8 cellular contexts compared by ENCODE assay signal in the genomic region with DNA sequence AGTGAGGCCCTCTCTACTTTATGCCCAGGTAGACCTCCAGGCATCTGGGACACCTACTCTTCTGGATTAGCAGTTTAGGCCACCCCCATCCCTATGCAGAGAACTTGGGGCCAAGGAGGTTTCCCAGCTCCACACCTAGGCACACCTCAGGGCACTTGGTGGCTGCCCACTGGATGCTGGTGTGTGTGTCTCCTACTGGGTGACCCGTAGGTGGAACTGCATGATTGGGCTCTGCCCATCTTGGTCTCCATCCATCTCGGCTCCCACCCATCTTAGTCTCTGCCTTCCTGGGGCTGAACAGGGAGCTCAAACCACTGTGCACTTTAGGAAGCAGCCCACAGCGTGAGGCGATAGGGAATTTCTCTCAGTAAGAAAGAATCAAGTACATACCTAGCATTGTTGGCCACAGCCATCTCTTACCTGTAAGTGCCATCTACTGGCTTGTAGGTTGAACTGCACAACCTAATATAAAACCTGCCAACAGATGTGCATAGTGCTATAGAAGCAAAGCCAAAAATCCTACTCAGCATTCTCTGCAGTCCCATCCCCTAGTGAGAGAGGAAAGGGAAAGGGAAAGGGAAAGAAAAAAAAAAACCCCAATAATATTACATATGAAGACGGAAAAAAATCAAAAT.
DNase-seq lines count a peak whose midpoint lies in the region; ATAC-seq and TF ChIP-seq lines count a peak whose summit lies in the region.

No MANE protein-coding gene starts in this region.

- no peaks in the 10 kb centered on the region for H3K27me3 ChIP-seq in SU-DHL-6 (ENCODE audit: low read length)

- H3K9me2 ChIP-seq in SU-DHL-6 (replicated peaks; ENCODE audit: insufficient read depth, low read length), result no peaks in the 10 kb centered on the region

- H3K4me2 ChIP-seq in SU-DHL-6 (ENCODE audit: low read depth, low read length, poor library complexity, severe bottlenecking), result no peak overlapping the region

- H3K27ac ChIP-seq in SU-DHL-6 (ENCODE audit: low read depth, low read length), result no peak overlapping the region

- DNase-seq in DMS153 (lab: John Stamatoyannopoulos, UW) (peak; percentile 6), HPDE6-E6E7 (ENCODE audit: extremely low spot score) (peak; percentile 15), left colon (no peak), occipital lobe (lab: John Stamatoyannopoulos, UW) (no peak)
- DNase-seq in activated CD4-positive, alpha-beta T cell treated with anti-CD3 and anti-CD28 coated beads, Interleukin-2, amount 50 U/mL, for 4 hours, result no peak
- no peak for DNase-seq in activated CD4-positive, alpha-beta T cell treated with anti-CD3 and anti-CD28 coated beads for 1 hour

- H3F3A ChIP-seq in SU-DHL-6 (ENCODE audit: insufficient read depth), result no peaks in the 10 kb centered on the region

- no peaks in the 10 kb centered on the region for H3K36me3 ChIP-seq in SU-DHL-6 (ENCODE audit: low read length)

- intact Hi-C loops in left colon (cut with DNase I, micrococcal nuclease), result no loop called here

- TF ChIP-seq CTCF in SU-DHL-6 (IDR thresholded peaks at IDR 0.05; ENCODE audit: insufficient read depth, low read length, poor library complexity, severe bottlenecking), result peak; percentile 70

- H2AFZ ChIP-seq in SU-DHL-6 (ENCODE audit: low read depth, low read length, severe bottlenecking), result no peak overlapping the region

- no peaks in the 10 kb centered on the region for H4K20me1 ChIP-seq in SU-DHL-6 (ENCODE audit: low read depth, low read length)

- H3K9ac ChIP-seq in SU-DHL-6 (ENCODE audit: low read length), result no peak overlapping the region

- no peak overlapping the region for H3K4me3 ChIP-seq in SU-DHL-6 (ENCODE audit: insufficient read depth, low read length, poor library complexity, severe bottlenecking)

- no peaks in the 10 kb centered on the region for H3K79me2 ChIP-seq in SU-DHL-6 (ENCODE audit: insufficient read depth, low read length)

- no peaks in the 10 kb centered on the region for H3K9me3 ChIP-seq in SU-DHL-6 (ENCODE audit: insufficient read depth, low read length)

- ATAC-seq in GM19395 (IDR thresholded peaks at IDR 0.05; ENCODE audit: unreplicated experiment), result peak; percentile 89
- ATAC-seq in left colon, result peak; percentile 60

Comparison
In these comparisons a context has a peak if more than half of its experiments do, and no peak if none do; other contexts are left out.
1. DNase-seq: peak in DMS153 (single experiment) and HPDE6-E6E7 (single experiment); none in left colon (0 of 2), activated CD4-positive, alpha-beta T cell treated with anti-CD3 and anti-CD28 coated beads, Interleukin-2, amount 50 U/mL, for 4 hours (0 of 2), activated CD4-positive, alpha-beta T cell treated with anti-CD3 and anti-CD28 coated beads for 1 hour (single experiment) and occipital lobe (single experiment).